In genomic region chr5:140109050-140109817, GRCh38 we compare ENCODE assay signal across 8 cellular contexts. TPM values are rescaled to one million over a fixed set of nuclear protein-coding genes. Genes with fewer than 3 reads are reported as not detected.
DNase-seq lines count a peak whose midpoint lies in the region; ATAC-seq and TF ChIP-seq lines count a peak whose summit lies in the region.

No MANE protein-coding gene starts in this region.

- H3K4me1 ChIP-seq in HEK293 (ENCODE audit: control insufficient read depth, insufficient read depth, low read length): peaks cover 19% of the 10 kb centered on the region
- peaks cover 16% of the 10 kb centered on the region for H3K4me1 ChIP-seq in mesodermal cell (ENCODE audit: control insufficient read depth, insufficient read depth, low read length, poor library complexity, severe bottlenecking)

- H3K4me3 ChIP-seq in HEK293 (ENCODE audit: low read depth, low read length): peak overlapping the region; percentile 85
- H3K4me3 ChIP-seq in mesodermal cell (ENCODE audit: extremely low read depth, insufficient read depth, low read length, poor library complexity, severe bottlenecking): peak overlapping the region; percentile 52

- H3K4me3 Mint-ChIP-seq in brain: peak overlapping the region; percentile 89 to 98 (median 95)

- POLR2A ChIA-PET in HEK293 (lab: Yijun Ruan, JAX): interaction anchor here (0.7 to 2.4 kb wide), 4 partner anchors 8 to 713 kb away, joined by 3 to 20 read pairs (median 4); partner anchors contain the start of gene HBEGF

- CTCF ChIA-PET in HEK293 (lab: Yijun Ruan, JAX): interaction anchor here (0.5 to 1.9 kb wide), 12 partner anchors 9 to 611 kb away, joined by 3 to 14 read pairs (median 4); no protein-coding TSS in a partner anchor

- peaks cover 39% of the 10 kb centered on the region for H3K4me1 Mint-ChIP-seq in brain

- H3K27ac ChIP-seq in HEK293 (ENCODE audit: extremely low read depth, low read depth, low read length) (peak overlapping the region; percentile 92; the same call in 1 of the 2 replicates), mesodermal cell (ENCODE audit: low read depth, low read length, severe bottlenecking) (no peak overlapping the region)

- H3K27ac Mint-ChIP-seq in brain: peak overlapping the region in 1 of 5 experiments; percentile 1

- H3K36me3 Mint-ChIP-seq in brain: no peaks in the 10 kb centered on the region

- DNase-seq in AG08395 (ENCODE audit: low spot score) (peak; percentile 32), KG1 (lab: John Stamatoyannopoulos, UW) (no peak), DMS 273 treated with DMSO at 0.1 percent for 48 hours (lab: John Stamatoyannopoulos, UW) (no peak), posterior vena cava (ENCODE audit: low spot score) (no peak)

- H3K36me3 ChIP-seq in HEK293 (ENCODE audit: control insufficient read depth in 2 of 2, insufficient read depth in 1 of 2, low read length in 2 of 2) (no peaks in the 10 kb centered on the region), mesodermal cell (ENCODE audit: control insufficient read depth, insufficient read depth, low read length) (no peaks in the 10 kb centered on the region)

- no peaks in the 10 kb centered on the region for H3K9me3 Mint-ChIP-seq in brain

- no peak for ATAC-seq in GM19351 (IDR thresholded peaks at IDR 0.05; ENCODE audit: unreplicated experiment)

- intact Hi-C loops in posterior vena cava (cut with DNase I): loop anchor here in 1 of 2 donors (5.0 kb wide), 1 partner anchor 38 kb away; no protein-coding TSS in a partner anchor

- H3K9me3 ChIP-seq in HEK293 (ENCODE audit: control insufficient read depth, insufficient read depth, low read depth, low read length) (no peaks in the 10 kb centered on the region), mesodermal cell (ENCODE audit: control insufficient read depth, low read length) (no peaks in the 10 kb centered on the region)

- peaks cover 97% of the 10 kb centered on the region for H3K27me3 Mint-ChIP-seq in brain

- WGBS in mesodermal cell (ENCODE audit: insufficient coverage in 2 of 2), 2 experiments: 2 to 3% methylated on average over 7 to 12 of the region's 23 CpGs

- no peak for TF ChIP-seq CTCF in HEK293 (tag by site-specific recombination; IDR thresholded peaks at IDR 0.05)
- TF ChIP-seq CTCF in brain (conservative IDR thresholded peaks at IDR 0.05): no peak

TF ChIP-seq in HEK293, 187 proteins besides CTCF, POLR2A, EP300 and RAD21 (continues in another document):
- peak; percentile 29; the same call in 1 of the 2 replicates for TF ChIP-seq SP7 (tag by site-specific recombination; IDR thresholded peaks at IDR 0.05)
- no peak for TF ChIP-seq ZNF843 (tag by site-specific recombination; IDR thresholded peaks at IDR 0.05)
- TF ChIP-seq SP2 (tag by site-specific recombination; IDR thresholded peaks at IDR 0.05): peak; percentile 39
- peak; percentile 13; the same call in 1 of the 2 replicates for TF ChIP-seq GLIS2 (tag by site-specific recombination; IDR thresholded peaks at IDR 0.05)
- TF ChIP-seq ZNF660 (tag by site-specific recombination; IDR thresholded peaks at IDR 0.05): peak; percentile 43; the same call in 1 of the 2 replicates
- TF ChIP-seq ZNF692 (tag by site-specific recombination; IDR thresholded peaks at IDR 0.05): 0 out of 2 replicates have a peak, but pooled peaks have one; percentile 3
- peak; percentile 25; the same call in 1 of the 2 replicates for TF ChIP-seq ZFHX2 (tag by site-specific recombination; conservative IDR thresholded peaks at IDR 0.05)
- 0 out of 2 replicates have a peak, but pooled peaks have one; percentile 40 for TF ChIP-seq GFI1B (tag by site-specific recombination; IDR thresholded peaks at IDR 0.05)
- peak; percentile 50; the same call in 1 of the 2 replicates for TF ChIP-seq ZBTB7A (tag by site-specific recombination; IDR thresholded peaks at IDR 0.05; ENCODE audit: low read depth)
- peak; percentile 97 for TF ChIP-seq ZNF335 (tag by site-specific recombination; conservative IDR thresholded peaks at IDR 0.05)
- TF ChIP-seq PRDM4 (tag by site-specific recombination; IDR thresholded peaks at IDR 0.05): no peak
- peak; percentile 29; the same call in 1 of the 2 replicates for TF ChIP-seq KLF1 (tag by site-specific recombination; IDR thresholded peaks at IDR 0.05)
- TF ChIP-seq PRDM1 (tag by site-specific recombination; IDR thresholded peaks at IDR 0.05): peak; percentile 91
- no peak for TF ChIP-seq HOXA7 (CRISPR knock-in tag; IDR thresholded peaks at IDR 0.05; ENCODE audit: borderline replicate concordance)
- TF ChIP-seq PATZ1 (tag by site-specific recombination; IDR thresholded peaks at IDR 0.05): peak; percentile 88
- no peak for TF ChIP-seq ZNF610 (tag by site-specific recombination; IDR thresholded peaks at IDR 0.05; ENCODE audit: borderline replicate concordance)
- peak; percentile 26; the same call in 1 of the 2 replicates for TF ChIP-seq KLF8 (tag by site-specific recombination; IDR thresholded peaks at IDR 0.05)
- peak; percentile 34; the same call in 1 of the 2 replicates for TF ChIP-seq ZNF629 (tag by site-specific recombination; IDR thresholded peaks at IDR 0.05)

RNA-seq across cellular contexts. Expression of gene PURA, which starts 4.7 kb away (rescaled TPM):
- 3.5 TPM for polyA plus RNA-seq in brain (ENCODE audit: insufficient read depth, low read depth, low replicate concordance)
- 3.7 TPM for polyA plus RNA-seq in mesodermal cell (2013, experiment 1 of 2)
- 4.1 TPM for polyA plus RNA-seq in mesodermal cell (2013, experiment 2 of 2)
- 10 to 100 TPM; 39.1 to 43.5 TPM for total RNA-seq in posterior vena cava

RNA-seq across cellular contexts. Expression of gene IGIP, which starts 16.5 kb away (rescaled TPM):
- 3.7 TPM for polyA plus RNA-seq in brain (ENCODE audit: insufficient read depth, low read depth, low replicate concordance)
- 0.81 TPM for polyA plus RNA-seq in mesodermal cell (2013, experiment 1 of 2)
- 0.86 TPM for polyA plus RNA-seq in mesodermal cell (2013, experiment 2 of 2)
- total RNA-seq in posterior vena cava: 10 to 100 TPM; 21.3 to 26.6 TPM
